Comparison of ENCODE assay signal across 8 cellular contexts in genomic region chr20:23049201-23049932, GRCh38. TPM values are rescaled to one million over a fixed set of nuclear protein-coding genes. Genes with fewer than 3 reads are reported as not detected.
DNase-seq lines count a peak whose midpoint lies in the region; ATAC-seq and TF ChIP-seq lines count a peak whose summit lies in the region.

Gene THBD (minus strand): TSS chr20:23049672. CDS start chr20:23049504, 168 bp downstream.

- no peaks in the 10 kb centered on the region for H3K4me1 ChIP-seq in ES-I3 (ENCODE audit: insufficient read depth, low read length)
- H3K4me1 ChIP-seq in thoracic aorta (ENCODE audit: control insufficient read depth in 1 of 2, low read depth in 2 of 2): peaks cover 12 to 45% of the 10 kb centered on the region in 2 donors

- TF ChIP-seq CTCF in lower leg skin (IDR thresholded peaks at IDR 0.05) (no peak), thoracic aorta (IDR thresholded peaks at IDR 0.05) (no peak)

- H3K9me3 ChIP-seq in ES-I3 (ENCODE audit: control insufficient read depth, insufficient read depth, low read length): no peaks in the 10 kb centered on the region
- H3K9me3 ChIP-seq in thoracic aorta: no peaks in the 10 kb centered on the region

- peak in 1 of 2 donors; percentile 29 for TF ChIP-seq POLR2A in lower leg skin (IDR thresholded peaks at IDR 0.05)

- H3K36me3 ChIP-seq in ES-I3 (ENCODE audit: insufficient read depth, low read length) (no peaks in the 10 kb centered on the region), thoracic aorta (no peaks in the 10 kb centered on the region)

- peak; percentile 78 for DNase-seq in NCI-H748 treated with DMSO at 0.1 percent for 48 hours (lab: John Stamatoyannopoulos, UW)
- peak; percentile 74 for DNase-seq in ecto neural progenitor cell (ENCODE audit: low spot score)
- DNase-seq in lower leg skin (ENCODE audit: low spot score in 2 of 2): peak; percentile 83 to 96
- peak; percentile 65 for DNase-seq in thoracic aorta (ENCODE audit: low spot score)
- no peak for DNase-seq in cerebellum (ENCODE audit: low spot score)
- DNase-seq in midbrain (lab: John Stamatoyannopoulos, UW): no peak

- intact Hi-C loops in lower leg skin (cut with DNase I; ENCODE audit: low total_unique reads): loop anchor here (5.0 to 10.0 kb wide), 2 partner anchors 303 to 355 kb away; partner anchors contain the start of gene NXT1

- H3K27ac ChIP-seq in thoracic aorta: peak within 1 kb of the TSS; percentile 82 to 89

- H3K4me3 ChIP-seq in lower leg skin (ENCODE audit: low read depth, poor library complexity, severe bottlenecking) (peak within 1 kb of the TSS; percentile 41), thoracic aorta (peak within 1 kb of the TSS; percentile 85)

- WGBS in lower leg skin, 2 donors: 0% methylated on average over 22 to 43 of the region's 74 CpGs

- H3K27me3 ChIP-seq in thoracic aorta (replicated peaks; ENCODE audit: insufficient read depth): no peaks in the 10 kb centered on the region

- peak within 1 kb of the TSS; percentile 77; the same call in 1 of the 2 replicates for H3K9ac ChIP-seq in ES-I3 (ENCODE audit: low read depth, low read length)

- ATAC-seq in thoracic aorta (ENCODE audit: insufficient number of reproducible peaks, low FRiP score, low read depth): peak; percentile 70
- ATAC-seq in activated CD4-positive, CD25-positive, alpha-beta regulatory T cell treated with anti-CD3 and anti-CD28 coated beads, Interleukin-2, amount 50 U/mL, for 24 hours: no peak

RNA-seq across cellular contexts. Expression of gene THBD, which starts in this region (rescaled TPM):
- total RNA-seq in lower leg skin (100 to 1,000 TPM; 144 to 213 (median 178) TPM), thoracic aorta (100 to 1,000 TPM; 106 to 266 TPM), cerebellum (2.7 TPM)

Comparison
In these comparisons a context has a peak if more than half of its experiments do, and no peak if none do; other contexts are left out.
1. RNA of gene THBD (total RNA-seq): 106 to 266 TPM in thoracic aorta and 144 to 213 TPM in lower leg skin; 2.7 TPM in cerebellum (single experiment); every median in the first group is over 10 times any median in the second.
2. DNase-seq: peak in NCI-H748 treated with DMSO at 0.1 percent for 48 hours (single experiment), ecto neural progenitor cell (single experiment), lower leg skin (2 of 2) and thoracic aorta (single experiment); none in cerebellum (single experiment) and midbrain (single experiment).